ENCODE assay signal across 19 cellular contexts in the genomic region with DNA sequence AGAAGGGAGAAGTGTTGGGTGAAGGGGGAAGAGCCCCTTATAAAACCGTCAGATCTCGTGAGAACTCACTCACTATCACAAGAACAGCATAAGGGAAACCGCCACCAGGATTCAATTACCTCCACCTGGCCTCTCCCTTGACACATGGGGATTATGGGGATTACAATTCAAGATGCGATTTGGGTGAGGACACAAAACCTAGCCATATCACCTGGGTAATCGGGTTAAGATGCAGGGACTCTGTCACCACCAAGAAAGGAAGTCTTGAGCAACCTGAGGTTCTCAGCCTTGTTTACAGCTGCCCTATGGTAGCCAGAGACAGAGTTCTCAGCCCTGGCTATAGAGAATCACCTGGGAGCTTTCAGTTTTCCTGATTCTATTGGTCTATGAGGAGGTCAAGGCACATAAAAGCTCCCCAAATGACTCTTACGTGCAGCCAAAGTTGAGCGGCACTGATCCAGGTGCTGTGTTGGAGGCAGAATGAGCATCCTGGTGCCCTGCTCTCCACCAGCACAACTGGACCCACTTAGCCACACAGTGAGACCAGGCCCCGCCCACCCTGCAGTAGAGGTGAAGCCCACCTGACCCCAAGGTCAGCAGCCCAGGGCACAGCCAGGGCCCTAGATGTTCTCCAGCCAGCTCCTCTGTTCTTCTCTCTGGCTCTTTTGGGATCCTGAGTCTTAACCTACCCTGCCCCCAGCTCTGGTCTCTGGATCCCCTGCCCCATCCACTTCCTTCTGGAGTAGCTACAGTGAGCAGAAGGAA.
A peak's percentile ranks its signal among the peaks of the same experiment; 100 is the strongest.
DNase-seq lines count a peak whose midpoint lies in the region; ATAC-seq and TF ChIP-seq lines count a peak whose summit lies in the region.
"Had no signal": no experiment of that assay in that cellular context is flagged by ENCODE, and none has a peak within 500 bp of the region (broad histone marks: within the 10 kb centered on the region; RNA-seq: fewer than 3 reads in every experiment).

No MANE protein-coding gene starts in this region.

- H3K27me3 ChIP-seq in IMR-90 (ENCODE audit: control insufficient read depth, insufficient read depth, low read length) (peaks cover 14% of the 10 kb centered on the region), WERI-Rb-1 (ENCODE audit: insufficient read depth, low read depth, severe bottlenecking) (no peaks in the 10 kb centered on the region), suprapubic skin (no peaks in the 10 kb centered on the region)
- H3K27me3 ChIP-seq: MG63, SJSA1 had no signal

- H3K4me1 ChIP-seq in IMR-90 (ENCODE audit: control insufficient read depth, insufficient read depth, low read length) (peaks cover 10% of the 10 kb centered on the region; the same call in 1 of the 2 replicates), suprapubic skin (no peaks in the 10 kb centered on the region)

- H3K4me3 Mint-ChIP-seq in nephron progenitor cell: no peak overlapping the region
- H3K4me3 Mint-ChIP-seq: H9 had no signal

- no peak overlapping the region for H2BK5ac ChIP-seq in IMR-90 (ENCODE audit: low read depth, low read length, poor library complexity, severe bottlenecking)

- H3K9me3 ChIP-seq in IMR-90 (ENCODE audit: control insufficient read depth, insufficient read depth, low read length): no peaks in the 10 kb centered on the region
- H3K9me3 ChIP-seq in WERI-Rb-1 (ENCODE audit: severe bottlenecking): no peaks in the 10 kb centered on the region
- H3K9me3 ChIP-seq in suprapubic skin: no peaks in the 10 kb centered on the region
- H3K9me3 ChIP-seq: MG63, SJSA1 had no signal

- TF ChIP-seq CTCF in IMR-90 (conservative IDR thresholded peaks at IDR 0.05; ENCODE audit: low read depth, low read length): no peak
- TF ChIP-seq CTCF in WERI-Rb-1 (IDR thresholded peaks at IDR 0.05; ENCODE audit: low read depth, low read length): no peak
- TF ChIP-seq CTCF in nephron progenitor cell (IDR thresholded peaks at IDR 0.05): no peak
- no peak for TF ChIP-seq CTCF in suprapubic skin (IDR thresholded peaks at IDR 0.05)

- H4K5ac ChIP-seq in IMR-90 (ENCODE audit: low read depth, low read length): no peak overlapping the region; the same call in 1 of the 2 replicates

- POLR2A ChIA-PET in IMR-90 (lab: Charles Lee; ENCODE audit: unreplicated experiment): no interaction called here

- H3K4me3 ChIP-seq in IMR-90 (ENCODE audit: insufficient read depth, low read depth, low read length): no peak overlapping the region
- H3K4me3 ChIP-seq in WERI-Rb-1 (ENCODE audit: low read depth, low read length): no peak overlapping the region
- H3K4me3 ChIP-seq in suprapubic skin: no peak overlapping the region
- H3K4me3 ChIP-seq: MG63, SJSA1 had no signal

- no peaks in the 10 kb centered on the region for H3K79me1 ChIP-seq in IMR-90 (ENCODE audit: low read depth in 1 of 2, low read length in 2 of 2)

- H3K27ac ChIP-seq in IMR-90 (ENCODE audit: insufficient read depth, low read length) (no peak overlapping the region), WERI-Rb-1 (peak overlapping the region; percentile 54), suprapubic skin (no peak overlapping the region)
- H3K27ac ChIP-seq: C4-2B, RWPE1, SJSA1 had no signal

- H2AFZ ChIP-seq in IMR-90 (replicated peaks; ENCODE audit: low read length, poor library complexity): no peak overlapping the region

- DNase-seq in IMR-90: no peak
- peak; percentile 82 for DNase-seq in WERI-Rb-1
- DNase-seq in nephron progenitor cell: no peak
- peak; percentile 46 to 65 for DNase-seq in suprapubic skin (ENCODE audit: low spot score in 2 of 2)
- no peak for DNase-seq in NCI-H748 treated with DMSO at 0.1 percent for 48 hours (lab: John Stamatoyannopoulos, UW)
- no peak for DNase-seq in NK-92 treated with Interleukin-12 subunit alpha and Interleukin-12 subunit beta, amount 100 ng/mL, for 24 hours (lab: John Stamatoyannopoulos, UW)
- DNase-seq in activated CD8-positive, alpha-beta memory T cell treated with anti-CD3 and anti-CD28 coated beads, Interleukin-2, amount 50 U/mL, for 4 hours: no peak
- DNase-seq: DMS 273 treated with DMSO at 0.1 percent for 48 hours, H9, MG63, NCI-H1092, NCI-H146, NCI-H2029 treated with DMSO at 0.1 percent for 48 hours, NCI-H2171, NCI-H69, PC-3 had no signal

- peaks cover 15% of the 10 kb centered on the region for H3K9me1 ChIP-seq in IMR-90 (ENCODE audit: insufficient read depth, low read length)

- H3K4me1 Mint-ChIP-seq in nephron progenitor cell: peaks cover 34% of the 10 kb centered on the region

- no peak overlapping the region; the same call in 1 of the 2 replicates for H3K18ac ChIP-seq in IMR-90 (ENCODE audit: low read depth, low read length)

- no peak overlapping the region for H3K4me2 ChIP-seq in IMR-90 (ENCODE audit: low read depth, low read length)

- in situ Hi-C loops in IMR-90 (cut with MboI; ENCODE audit: low sequenced_read_pairs): no loop called here

- H3K4ac ChIP-seq in IMR-90 (ENCODE audit: low read depth, low read length): peak overlapping the region; percentile 70; the same call in 1 of the 2 replicates

- TF ChIP-seq EP300 in suprapubic skin (IDR thresholded peaks at IDR 0.05): no peak

- H3K27me3 Mint-ChIP-seq in nephron progenitor cell (ENCODE audit: low read depth, poor library complexity): peaks cover 15% of the 10 kb centered on the region

- H2AK5ac ChIP-seq in IMR-90 (ENCODE audit: low read depth, low read length): peak overlapping the region; percentile 11; the same call in 1 of the 2 replicates

- H2AK9ac ChIP-seq in IMR-90 (replicated peaks; ENCODE audit: low read depth, low read length, poor library complexity): no peak overlapping the region

- no peak overlapping the region for H3K56ac ChIP-seq in IMR-90 (ENCODE audit: extremely low read depth, insufficient read depth, low read length)

- H2BK15ac ChIP-seq in IMR-90 (ENCODE audit: low read depth, low read length): no peak overlapping the region

- no peak for TF ChIP-seq POLR2A in IMR-90 (IDR thresholded peaks at IDR 0.05; ENCODE audit: low read depth, low read length)
- no peak for TF ChIP-seq POLR2A in suprapubic skin (IDR thresholded peaks at IDR 0.05)

- ATAC-seq in IMR-90 (ENCODE audit: low read depth): no peak
- ATAC-seq: PC-3 had no signal

- H4K20me1 ChIP-seq in IMR-90 (ENCODE audit: insufficient read depth, low read length): no peaks in the 10 kb centered on the region

- no peaks in the 10 kb centered on the region for H3K36me3 Mint-ChIP-seq in nephron progenitor cell (ENCODE audit: low read depth)

- H3K36me3 ChIP-seq in IMR-90 (ENCODE audit: control insufficient read depth, insufficient read depth, low read length): no peaks in the 10 kb centered on the region
- no peaks in the 10 kb centered on the region for H3K36me3 ChIP-seq in WERI-Rb-1
- no peaks in the 10 kb centered on the region for H3K36me3 ChIP-seq in suprapubic skin
- H3K36me3 ChIP-seq: MG63, SJSA1 had no signal

- H3K27ac Mint-ChIP-seq in nephron progenitor cell: peak overlapping the region; percentile 25

- TF ChIP-seq RAD21 in IMR-90 (IDR thresholded peaks at IDR 0.05; ENCODE audit: low read length): no peak

- dilution Hi-C loops in IMR-90 (cut with HindIII; ENCODE audit: low sequenced_read_pairs, unreplicated experiment): no loop called here

- H4K91ac ChIP-seq in IMR-90 (ENCODE audit: insufficient read depth, low read depth, low read length): peak overlapping the region; percentile 10; the same call in 1 of the 2 replicates

- no peak overlapping the region for H3K23ac ChIP-seq in IMR-90 (ENCODE audit: low read depth, low read length)

- no peaks in the 10 kb centered on the region for H3K9me3 Mint-ChIP-seq in nephron progenitor cell
- H3K9me3 Mint-ChIP-seq: H9 had no signal

- no peak overlapping the region for H3K14ac ChIP-seq in IMR-90 (replicated peaks; ENCODE audit: low read depth, low read length)

- WGBS in IMR-90 (ENCODE audit: extremely low coverage in 2 of 2, insufficient read length in 1 of 2), 2 experiments: no CpG with 5 or more reads among the region's 8 CpGs
- WGBS in suprapubic skin: 94% methylated on average over 8 of the region's 8 CpGs

- H2BK20ac ChIP-seq in IMR-90 (ENCODE audit: low read depth, low read length): peak overlapping the region; percentile 22; the same call in 1 of the 2 replicates

- peak overlapping the region; percentile 46; the same call in 1 of the 2 replicates for H2BK120ac ChIP-seq in IMR-90 (ENCODE audit: low read depth, low read length)

- no TSS peak for BruUV-seq in IMR-90 (replicated peaks; lab: Mats Ljungman, UMichigan)

- CTCF ChIA-PET in IMR-90 (lab: Yijun Ruan, JAX): no interaction called here

- H4K8ac ChIP-seq in IMR-90 (ENCODE audit: low read depth in 2 of 2, low read length in 2 of 2): no peak overlapping the region

- intact Hi-C loops in IMR-90 (cut with micrococcal nuclease): no loop called here

- H3K9ac ChIP-seq in IMR-90 (ENCODE audit: low read depth, low read length): no peak overlapping the region

TF ChIP-seq in IMR-90, 13 proteins besides CTCF, POLR2A, EP300 and RAD21:
- TF ChIP-seq MXI1 (IDR thresholded peaks at IDR 0.05; ENCODE audit: borderline replicate concordance, low read depth, low read length): no peak
TF ChIP-seq in IMR-90: peak in this region for 0.

Comparison
In these comparisons a context has a peak if more than half of its experiments do, and no peak if none do; other contexts are left out.
1. DNase-seq: peak in WERI-Rb-1 (single experiment) and suprapubic skin (2 of 2); none in IMR-90 (single experiment), nephron progenitor cell (single experiment), NCI-H748 treated with DMSO at 0.1 percent for 48 hours (single experiment), NK-92 treated with Interleukin-12 subunit alpha and Interleukin-12 subunit beta, amount 100 ng/mL, for 24 hours (single experiment) and activated CD8-positive, alpha-beta memory T cell treated with anti-CD3 and anti-CD28 coated beads, Interleukin-2, amount 50 U/mL, for 4 hours (single experiment).